In the genomic region with DNA sequence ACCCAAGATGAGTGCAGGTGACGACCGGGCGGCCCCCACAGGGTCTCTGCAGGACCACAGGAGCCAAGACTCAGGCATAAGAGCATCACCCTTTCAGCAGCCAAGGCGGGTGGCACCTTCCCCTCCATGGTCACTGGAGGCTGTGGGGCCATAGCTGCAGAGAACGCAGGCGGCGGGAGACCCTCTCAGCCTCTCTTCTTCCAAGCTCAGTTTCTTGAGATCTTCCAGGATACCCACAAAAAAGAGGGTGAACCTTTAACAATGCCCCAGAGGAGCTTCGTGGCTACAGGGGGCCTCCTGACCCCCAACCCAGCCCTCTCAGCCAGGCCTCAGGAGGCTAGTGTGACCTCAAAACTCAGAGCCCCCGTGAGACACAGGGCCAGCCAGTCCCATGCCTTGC, we compare ENCODE assay signal across 20 cellular contexts. TPM values are rescaled to one million over a fixed set of nuclear protein-coding genes. Genes with fewer than 3 reads are reported as not detected.
DNase-seq lines count a peak whose midpoint lies in the region; ATAC-seq, FAIRE-seq and TF ChIP-seq lines count a peak whose summit lies in the region.
"Had no signal": no experiment of that assay in that cellular context is flagged by ENCODE, and none has a peak within 500 bp of the region (broad histone marks: within the 10 kb centered on the region; RNA-seq: fewer than 3 reads in every experiment).

No MANE protein-coding gene starts in this region.

- no peak overlapping the region for H3K27ac ChIP-seq in HepG2 (ENCODE audit: extremely low read length, insufficient read depth, low read length)
- no peak overlapping the region for H3K27ac ChIP-seq in right lobe of liver
- peak overlapping the region; percentile 44 for H3K27ac ChIP-seq in colonic mucosa
- no peak overlapping the region for H3K27ac ChIP-seq in caudate nucleus (ENCODE audit: low read depth, low read length)
- H3K27ac ChIP-seq: sigmoid colon had no signal

- H2AFZ ChIP-seq in HepG2 (ENCODE audit: low read length), result no peak overlapping the region

- no peaks in the 10 kb centered on the region for H3K9me3 Mint-ChIP-seq in type B pancreatic cell
- H3K9me3 Mint-ChIP-seq in activated CD4-positive, alpha-beta T cell treated with anti-CD3 and anti-CD28 coated beads, Interleukin-2, amount 10 ng/mL, durations not matched to agents 24 days and 14 days, result no peaks in the 10 kb centered on the region
- H3K9me3 Mint-ChIP-seq: activated T-cell treated with anti-CD3 and anti-CD28 coated beads, Interleukin-2, amount 50 U/mL, for 24 hours; neural crest cell had no signal

- no peak for TF ChIP-seq RAD21 in HepG2 (CRISPR knock-in tag; IDR thresholded peaks at IDR 0.05)

- H3K79me2 ChIP-seq in HepG2 (ENCODE audit: insufficient read depth, low read length), result no peaks in the 10 kb centered on the region

- TF ChIP-seq EP300 in HepG2 (IDR thresholded peaks at IDR 0.05; ENCODE audit: low read depth in 2 of 2, low read length in 2 of 2) (no peak), HepG2 (CRISPR knock-in tag; IDR thresholded peaks at IDR 0.05; ENCODE audit: borderline replicate concordance) (no peak)

- CTCF ChIA-PET in HepG2 (lab: Yijun Ruan, JAX; ENCODE audit: low intra/inter-chr PET ratio, low total read pairs), result no interaction called here

- H3K36me3 ChIP-seq in HepG2 (replicated peaks in 1 of 2; ENCODE audit: control insufficient read depth in 1 of 2, insufficient read depth in 2 of 2, low read length in 2 of 2) (no peaks in the 10 kb centered on the region), right lobe of liver (no peaks in the 10 kb centered on the region), colonic mucosa (no peaks in the 10 kb centered on the region)
- H3K36me3 ChIP-seq: heart right ventricle, lower lobe of right lung, sigmoid colon had no signal

- no peak for TF ChIP-seq POLR2A in HepG2 (IDR thresholded peaks at IDR 0.05; ENCODE audit: insufficient read depth in 1 of 2, low read depth in 2 of 2, low read length in 2 of 2)
- TF ChIP-seq POLR2A in right lobe of liver (IDR thresholded peaks at IDR 0.05), result no peak

- 49% methylated on average over 6 of the region's 9 CpGs for WGBS in HepG2 (ENCODE audit: low lambda C conversion rate)
- WGBS in right lobe of liver (ENCODE audit: insufficient coverage, low coverage, low lambda C conversion rate, missing lambda C conversion rate), result 93% methylated on average over 6 of the region's 9 CpGs

- no peak for ATAC-seq in HepG2
- no peak for ATAC-seq in right lobe of liver
- ATAC-seq in GM18517 (IDR thresholded peaks at IDR 0.05; ENCODE audit: unreplicated experiment), result no peak

- no peaks in the 10 kb centered on the region for H3K36me3 Mint-ChIP-seq in type B pancreatic cell
- no peaks in the 10 kb centered on the region for H3K36me3 Mint-ChIP-seq in activated CD4-positive, alpha-beta T cell treated with anti-CD3 and anti-CD28 coated beads, Interleukin-2, amount 10 ng/mL, durations not matched to agents 24 days and 14 days (ENCODE audit: low read depth)

- no peaks in the 10 kb centered on the region for H3K27me3 Mint-ChIP-seq in type B pancreatic cell
- peaks cover 5% of the 10 kb centered on the region for H3K27me3 Mint-ChIP-seq in activated CD4-positive, alpha-beta T cell treated with anti-CD3 and anti-CD28 coated beads, Interleukin-2, amount 10 ng/mL, durations not matched to agents 24 days and 14 days

- H3K27me3 ChIP-seq in HepG2 (ENCODE audit: control insufficient read depth in 1 of 2, insufficient read depth in 2 of 2, low read length in 2 of 2), result peaks cover 0 to 8% of the 10 kb centered on the region in 2 experiments; a peak in 1 of 5 replicates
- no peaks in the 10 kb centered on the region for H3K27me3 ChIP-seq in right lobe of liver
- no peaks in the 10 kb centered on the region for H3K27me3 ChIP-seq in colonic mucosa
- H3K27me3 ChIP-seq: heart right ventricle had no signal

- peak overlapping the region; percentile 97 for H3K27ac Mint-ChIP-seq in type B pancreatic cell
- H3K27ac Mint-ChIP-seq in activated CD4-positive, alpha-beta T cell treated with anti-CD3 and anti-CD28 coated beads, Interleukin-2, amount 10 ng/mL, durations not matched to agents 24 days and 14 days, result no peak overlapping the region
- H3K27ac Mint-ChIP-seq: activated T-cell treated with anti-CD3 and anti-CD28 coated beads, Interleukin-2, amount 50 U/mL, for 24 hours had no signal

- intact Hi-C loops in HepG2 (cut with micrococcal nuclease; ENCODE audit: unreplicated experiment) (no loop called here), right lobe of liver (cut with DNase I) (no loop called here), colonic mucosa (cut with DNase I) (no loop called here), posterior vena cava (cut with DNase I) (no loop called here)
- intact Hi-C loops in activated CD4-positive, alpha-beta T cell treated with anti-CD3 and anti-CD28 coated beads, Interleukin-2, amount 10 ng/mL, durations not matched to agents 24 days and 14 days (cut with micrococcal nuclease), result no loop called here

- H3K4me1 ChIP-seq in HepG2 (ENCODE audit: insufficient read depth, low read length) (peaks cover 14% of the 10 kb centered on the region), right lobe of liver (peaks cover 0 to 3% (median 0%) of the 10 kb centered on the region in 4 donors), colonic mucosa (peaks cover 6% of the 10 kb centered on the region)

- H3K4me2 ChIP-seq in HepG2 (ENCODE audit: low read depth, low read length), result no peak overlapping the region

- DNase-seq in HepG2 (ENCODE audit: low spot score), result no peak
- no peak for DNase-seq in right lobe of liver
- DNase-seq in colonic mucosa, result no peak
- DNase-seq in posterior vena cava (ENCODE audit: low spot score), result peak; percentile 80
- DNase-seq in type B pancreatic cell (ENCODE audit: extremely low spot score, unreplicated experiment), result no peak
- DNase-seq in activated CD4-positive, alpha-beta T cell treated with anti-CD3 and anti-CD28 coated beads, Interleukin-2, amount 10 ng/mL, durations not matched to agents 24 days and 14 days, result no peak
- no peak for DNase-seq in caudate nucleus (lab: John Stamatoyannopoulos, UW)
- DNase-seq: activated CD4-positive, alpha-beta T cell treated with anti-CD3 and anti-CD28 coated beads for 4 hours; activated gamma-delta T cell treated with Interleukin-2 at 50 U/mL for 16 hours; activated T-cell treated with anti-CD3 and anti-CD28 coated beads, Interleukin-2, amount 50 U/mL, for 24 hours; cerebellar nuclear complex; effector CD4-positive, alpha-beta T cell; heart right ventricle; lower lobe of right lung; NCI-H1417 treated with DMSO at 0.1 percent for 48 hours; NCI-H446 treated with DMSO at 0.1 percent for 48 hours; sigmoid colon; stimulated activated naive CD8-positive, alpha-beta T cell treated with anti-CD3 and anti-CD28 coated beads, Interleukin-15, Interleukin-2, amounts not matched to agents 100 U/mL and 50 U/mL, for 24 hours had no signal

- H3K9ac ChIP-seq in HepG2 (ENCODE audit: insufficient read depth, low read depth, low read length), result no peak overlapping the region
- no peak overlapping the region for H3K9ac ChIP-seq in colonic mucosa (ENCODE audit: low read depth in 2 of 2, low read length in 2 of 2)

- H4K20me1 ChIP-seq in HepG2 (ENCODE audit: insufficient read depth, low read length), result no peaks in the 10 kb centered on the region

- no peaks in the 10 kb centered on the region for H3K4me1 Mint-ChIP-seq in type B pancreatic cell (ENCODE audit: unreplicated experiment)
- H3K4me1 Mint-ChIP-seq in activated CD4-positive, alpha-beta T cell treated with anti-CD3 and anti-CD28 coated beads, Interleukin-2, amount 10 ng/mL, durations not matched to agents 24 days and 14 days, result peaks cover 3% of the 10 kb centered on the region

- H3K4me3 ChIP-seq in HepG2 (replicated peaks in 1 of 3; ENCODE audit: insufficient read depth in 1 of 3, low read depth in 2 of 3, low read length in 3 of 3), result no peak overlapping the region
- H3K4me3 ChIP-seq in right lobe of liver, result no peak overlapping the region
- H3K4me3 ChIP-seq in colonic mucosa, result no peak overlapping the region
- H3K4me3 ChIP-seq: heart right ventricle, lower lobe of right lung, sigmoid colon had no signal

- in situ Hi-C loops in HepG2 (cut with HindIII; ENCODE audit: extremely low pct_ligation_motif_present, low pct_unique_long_range_greater_than_20kb), result no loop called here

- H3K9me3 ChIP-seq in HepG2 (ENCODE audit: low read length), result no peaks in the 10 kb centered on the region
- H3K9me3 ChIP-seq in right lobe of liver, result no peaks in the 10 kb centered on the region
- no peaks in the 10 kb centered on the region for H3K9me3 ChIP-seq in colonic mucosa
- H3K9me3 ChIP-seq: heart right ventricle, lower lobe of right lung, sigmoid colon had no signal

- POLR2A ChIA-PET in HepG2 (lab: Yijun Ruan, JAX), result no interaction called here

- TF ChIP-seq CTCF in HepG2 (CRISPR knock-in tag; IDR thresholded peaks at IDR 0.05) (no peak), right lobe of liver (IDR thresholded peaks at IDR 0.05) (no peak), colonic mucosa (IDR thresholded peaks at IDR 0.05) (no peak), type B pancreatic cell (conservative IDR thresholded peaks at IDR 0.05) (no peak)

- FAIRE-seq in HepG2 (lab: Jason Lieb, UNC), result no peak

- no TSS peak for BruUV-seq in HepG2 (replicated peaks; lab: Mats Ljungman, UMichigan)

- H3K4me3 Mint-ChIP-seq in type B pancreatic cell, result no peak overlapping the region
- no peak overlapping the region for H3K4me3 Mint-ChIP-seq in activated CD4-positive, alpha-beta T cell treated with anti-CD3 and anti-CD28 coated beads, Interleukin-2, amount 10 ng/mL, durations not matched to agents 24 days and 14 days
- H3K4me3 Mint-ChIP-seq: activated T-cell treated with anti-CD3 and anti-CD28 coated beads, Interleukin-2, amount 50 U/mL, for 24 hours; neural crest cell had no signal

RNA-seq across cellular contexts. Expression of gene TBC1D9B, which starts 5.8 kb away (rescaled TPM):
- total RNA-seq in HepG2 (2016; rRNA removed; fragmentation: Illumina TruSeq; extraction: Trizol), result 26.8 and 35.0 TPM in 2 replicates
- 16.3 and 18.1 TPM in 2 replicates for total RNA-seq in HepG2 (2016; cell fraction: cytosol; rRNA removed; fragmentation: Illumina TruSeq; extraction: Trizol; ENCODE audit: low read depth)
- total RNA-seq in HepG2 (2016; cell fraction: insoluble cytoplasmic fraction; rRNA removed; fragmentation: Illumina TruSeq; extraction: Trizol), result 22.4 and 35.5 TPM in 2 replicates
- 27.6 and 33.0 TPM in 2 replicates for total RNA-seq in HepG2 (2016; cell fraction: membrane; rRNA removed; fragmentation: Illumina TruSeq; extraction: Trizol)
- 34.2 and 36.7 TPM in 2 replicates for total RNA-seq in HepG2 (2016; cell fraction: nucleus; rRNA removed; fragmentation: Illumina TruSeq; extraction: Trizol)
- 50.0 and 59.5 TPM in 2 replicates for polyA plus RNA-seq in HepG2 (2011; rRNA removed)
- polyA plus RNA-seq in HepG2 (2011; cell fraction: cytosol; rRNA removed), result 37.5 and 49.4 TPM in 2 replicates
- polyA plus RNA-seq in HepG2 (2011; cell fraction: nucleus; rRNA removed), result 238 and 301 TPM in 2 replicates
- polyA plus RNA-seq in HepG2 (2012), result 31.9 and 43.3 TPM in 2 replicates
- 12.6 and 12.7 TPM in 2 replicates for polyA plus RNA-seq in HepG2 (2016; cell fraction: cytosol; fragmentation: Illumina TruSeq; extraction: Trizol; ENCODE audit: low read depth)
- 23.9 and 30.1 TPM in 2 replicates for polyA plus RNA-seq in HepG2 (2016; cell fraction: insoluble cytoplasmic fraction; fragmentation: Illumina TruSeq; extraction: Trizol; ENCODE audit: low read depth)
- 21.4 and 23.2 TPM in 2 replicates for polyA plus RNA-seq in HepG2 (2016; cell fraction: membrane; fragmentation: Illumina TruSeq; extraction: Trizol; ENCODE audit: low read depth)
- polyA plus RNA-seq in HepG2 (2016; cell fraction: nucleus; fragmentation: Illumina TruSeq; extraction: Trizol; ENCODE audit: insufficient read depth, low read depth), result 77.4 and 83.8 TPM in 2 replicates
- polyA minus RNA-seq in HepG2 (2011; rRNA and poly(A)+ RNA removed; ENCODE audit: low replicate concordance), result 111 and 116 TPM in 2 replicates
- 34.3 and 37.3 TPM in 2 replicates for polyA minus RNA-seq in HepG2 (2011; cell fraction: cytosol; rRNA and poly(A)+ RNA removed)
- 73.2 and 88.6 TPM in 2 replicates for polyA minus RNA-seq in HepG2 (2011; cell fraction: nucleus; rRNA and poly(A)+ RNA removed)
- 10 to 100 TPM; 58.7 to 81.9 (median 69.5) TPM for total RNA-seq in right lobe of liver
- 100 to 1,000 TPM in 1 of 2 donors, 10 to 100 TPM in 1; 89.3 to 136 TPM for total RNA-seq in colonic mucosa
- 10 to 100 TPM; 85.0 to 90.5 TPM for total RNA-seq in posterior vena cava
- 105 and 114 TPM in 2 replicates for total RNA-seq in type B pancreatic cell (ENCODE audit: low replicate concordance)
- 129 and 138 TPM in 2 replicates for total RNA-seq in activated CD4-positive, alpha-beta T cell treated with anti-CD3 and anti-CD28 coated beads, Interleukin-2, amount 10 ng/mL, durations not matched to agents 24 days and 14 days

RNA-seq across cellular contexts. Expression of gene MRNIP, which starts 54.8 kb away (rescaled TPM):
- 11.3 and 15.5 TPM in 2 replicates for total RNA-seq in HepG2 (2016; rRNA removed; fragmentation: Illumina TruSeq; extraction: Trizol)
- total RNA-seq in HepG2 (2016; cell fraction: cytosol; rRNA removed; fragmentation: Illumina TruSeq; extraction: Trizol; ENCODE audit: low read depth), result 5.8 and 6.9 TPM in 2 replicates
- total RNA-seq in HepG2 (2016; cell fraction: insoluble cytoplasmic fraction; rRNA removed; fragmentation: Illumina TruSeq; extraction: Trizol), result 9.7 and 18.4 TPM in 2 replicates
- total RNA-seq in HepG2 (2016; cell fraction: membrane; rRNA removed; fragmentation: Illumina TruSeq; extraction: Trizol), result 4.5 and 5.1 TPM in 2 replicates
- 22.2 and 24.1 TPM in 2 replicates for total RNA-seq in HepG2 (2016; cell fraction: nucleus; rRNA removed; fragmentation: Illumina TruSeq; extraction: Trizol)
- 32.6 and 34.1 TPM in 2 replicates for polyA plus RNA-seq in HepG2 (2011; rRNA removed)
- 7.9 and 9.8 TPM in 2 replicates for polyA plus RNA-seq in HepG2 (2011; cell fraction: cytosol; rRNA removed)
- 162 and 171 TPM in 2 replicates for polyA plus RNA-seq in HepG2 (2011; cell fraction: nucleus; rRNA removed)
- 19.0 and 22.7 TPM in 2 replicates for polyA plus RNA-seq in HepG2 (2012)
- 1.4 and 1.7 TPM in 2 replicates for polyA plus RNA-seq in HepG2 (2016; cell fraction: cytosol; fragmentation: Illumina TruSeq; extraction: Trizol; ENCODE audit: low read depth)
- polyA plus RNA-seq in HepG2 (2016; cell fraction: insoluble cytoplasmic fraction; fragmentation: Illumina TruSeq; extraction: Trizol; ENCODE audit: low read depth), result 8.1 and 8.4 TPM in 2 replicates
- 2.1 and 3.0 TPM in 2 replicates for polyA plus RNA-seq in HepG2 (2016; cell fraction: membrane; fragmentation: Illumina TruSeq; extraction: Trizol; ENCODE audit: low read depth)
- 78.5 and 90.7 TPM in 2 replicates for polyA plus RNA-seq in HepG2 (2016; cell fraction: nucleus; fragmentation: Illumina TruSeq; extraction: Trizol; ENCODE audit: insufficient read depth, low read depth)
- 16.4 and 18.6 TPM in 2 replicates for polyA minus RNA-seq in HepG2 (2011; rRNA and poly(A)+ RNA removed; ENCODE audit: low replicate concordance)
- polyA minus RNA-seq in HepG2 (2011; cell fraction: cytosol; rRNA and poly(A)+ RNA removed), result 2.5 and 4.4 TPM in 2 replicates
- polyA minus RNA-seq in HepG2 (2011; cell fraction: nucleus; rRNA and poly(A)+ RNA removed), result 31.4 and 38.0 TPM in 2 replicates
- total RNA-seq in right lobe of liver, result 10 to 100 TPM in 3 of 6 experiments, 1 to 10 TPM in 3; 4.7 to 14.7 (median 9.0) TPM
- total RNA-seq in colonic mucosa, result 10 to 100 TPM in 1 of 2 donors, 1 to 10 TPM in 1; 8.6 to 17.5 TPM
- 10 to 100 TPM; 17.3 to 20.1 TPM for total RNA-seq in posterior vena cava
- 31.1 and 47.6 TPM in 2 replicates for total RNA-seq in type B pancreatic cell (ENCODE audit: low replicate concordance)
- 27.6 and 27.8 TPM in 2 replicates for total RNA-seq in activated CD4-positive, alpha-beta T cell treated with anti-CD3 and anti-CD28 coated beads, Interleukin-2, amount 10 ng/mL, durations not matched to agents 24 days and 14 days
